In the genomic region with DNA sequence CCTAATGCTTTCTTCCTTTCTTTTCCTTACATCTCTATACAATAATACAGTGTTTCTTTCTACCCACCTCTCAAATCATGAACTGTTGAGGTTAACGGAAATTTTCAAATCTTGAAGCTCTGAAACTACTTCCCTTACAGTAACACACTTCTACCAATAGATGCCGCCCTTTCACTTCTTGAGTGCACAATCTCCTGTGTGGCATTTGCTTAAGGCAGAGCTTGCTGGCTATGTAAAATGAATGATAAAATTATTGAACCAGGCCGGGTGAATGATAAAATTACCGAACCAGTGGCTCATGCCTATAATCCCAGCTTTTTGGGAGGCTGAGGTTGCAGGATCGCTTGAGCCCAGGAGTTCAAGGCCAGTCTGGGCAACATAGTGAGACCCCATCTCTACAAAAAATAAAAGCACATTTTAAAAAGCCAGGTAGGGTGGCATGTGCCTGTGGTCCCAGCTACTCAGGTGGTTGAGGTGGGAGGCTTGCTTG, we compare ENCODE assay signal across 8 cellular contexts. TPM values are rescaled to one million over a fixed set of nuclear protein-coding genes. Genes with fewer than 3 reads are reported as not detected.
DNase-seq lines count a peak whose midpoint lies in the region; ATAC-seq and TF ChIP-seq lines count a peak whose summit lies in the region.

No MANE protein-coding gene starts in this region.

- peak; percentile 94 to 95 for TF ChIP-seq RAD21 in liver (IDR thresholded peaks at IDR 0.05)

- in situ Hi-C loops in transverse colon (cut with MboI; ENCODE audit: low pct_ligation_motif_present in 1 of 4, low pct_unique_long_range_greater_than_20kb in 1 of 4, low sequenced_read_pairs in 3 of 4) = loop anchor here in 2 of 4 donors (5.0 to 25.0 kb wide), 2 partner anchors 48 to 243 kb away; no protein-coding TSS in a partner anchor

- WGBS in liver = 25% methylated on average over 5 of the region's 5 CpGs
- WGBS in transverse colon (ENCODE audit: low coverage in 1 of 2), 2 donors = 16 to 33% methylated on average over 2 to 5 of the region's 5 CpGs

- H3K36me3 ChIP-seq in liver (ENCODE audit: control insufficient read depth in 4 of 4, insufficient read depth in 3 of 4, low read depth in 1 of 4, low read length in 3 of 4) = no peaks in the 10 kb centered on the region
- H3K36me3 ChIP-seq in transverse colon = no peaks in the 10 kb centered on the region

- no peak overlapping the region for H3K27ac ChIP-seq in coronary artery
- no peak overlapping the region for H3K27ac ChIP-seq in liver (ENCODE audit: low read depth in 1 of 2, low read length in 2 of 2)
- no peak overlapping the region for H3K27ac ChIP-seq in transverse colon

- H3K4me3 ChIP-seq in AG10803 (ENCODE audit: low read length) (no peak overlapping the region), coronary artery (no peak overlapping the region), liver (ENCODE audit: low read depth in 1 of 3, low read length in 3 of 3) (no peak overlapping the region), transverse colon (no peak overlapping the region)

- TF ChIP-seq EP300 in transverse colon (IDR thresholded peaks at IDR 0.05; ENCODE audit: low read depth) = no peak

- intact Hi-C loops in transverse colon (cut with DNase I; ENCODE audit: low total_unique reads) = no loop called here

- DNase-seq in AG10803 (ENCODE audit: low read depth) (peak; percentile 83), GM10248 (ENCODE audit: extremely low spot score) (peak; percentile 40), NCI-H1105 treated with DMSO at 0.1 percent for 48 hours (lab: John Stamatoyannopoulos, UW) (peak; percentile 71), SW 1271 (lab: John Stamatoyannopoulos, UW) (peak; percentile 79 to 80), coronary artery (ENCODE audit: low spot score) (no peak), transverse colon (peak; percentile 15)

- H3K9me3 ChIP-seq in liver (ENCODE audit: control insufficient read depth in 4 of 4, low read length in 3 of 4) (no peaks in the 10 kb centered on the region), transverse colon (no peaks in the 10 kb centered on the region)

- ATAC-seq in GM19397 (IDR thresholded peaks at IDR 0.05; ENCODE audit: unreplicated experiment) = no peak

- POLR2A ChIA-PET in GM10248 (lab: Yijun Ruan, JAX) = no interaction called here

- TF ChIP-seq POLR2A in transverse colon (IDR thresholded peaks at IDR 0.05) = no peak

- H3K9ac ChIP-seq in liver (ENCODE audit: low read depth in 1 of 2, low read length in 2 of 2) = no peak overlapping the region

- CTCF ChIA-PET in GM10248 (lab: Yijun Ruan, JAX) = interaction anchor here (0.8 to 6.2 kb wide), 37 partner anchors 9 to 325 kb away, joined by 3 to 80 read pairs (median 4); a partner anchor contains a TSS

- H3K4me1 ChIP-seq in liver (ENCODE audit: control insufficient read depth in 4 of 4, insufficient read depth in 4 of 4, low read length in 3 of 4) = peaks cover 0 to 6% (median under 1%) of the 10 kb centered on the region in 4 donors
- H3K4me1 ChIP-seq in transverse colon = peaks cover 3 to 27% (median 7%) of the 10 kb centered on the region in 4 donors

- H3K27me3 ChIP-seq in liver (ENCODE audit: control insufficient read depth in 4 of 4, insufficient read depth in 4 of 4, low read length in 3 of 4) = no peaks in the 10 kb centered on the region
- no peaks in the 10 kb centered on the region for H3K27me3 ChIP-seq in transverse colon

- TF ChIP-seq CTCF in AG10803 (conservative IDR thresholded peaks at IDR 0.05; ENCODE audit: low read length) = peak; percentile 98
- peak; percentile 61 for TF ChIP-seq CTCF in GM10248 (IDR thresholded peaks at IDR 0.05; ENCODE audit: control extremely low read depth, extremely low read depth, low read depth, missing control alignments)
- peak; percentile 67 for TF ChIP-seq CTCF in coronary artery (IDR thresholded peaks at IDR 0.05)
- peak; percentile 94 for TF ChIP-seq CTCF in liver (IDR thresholded peaks at IDR 0.05; ENCODE audit: low read depth, low read length, missing input control)
- peak; percentile 74 to 86 (median 78) for TF ChIP-seq CTCF in transverse colon (IDR thresholded peaks at IDR 0.05)

TF ChIP-seq in liver, 16 proteins besides CTCF, POLR2A, EP300 and RAD21:
- TF ChIP-seq RXRA (IDR thresholded peaks at IDR 0.05) = no peak
- TF ChIP-seq FOXA1 (IDR thresholded peaks at IDR 0.05) = no peak
- TF ChIP-seq, protein P1, sequence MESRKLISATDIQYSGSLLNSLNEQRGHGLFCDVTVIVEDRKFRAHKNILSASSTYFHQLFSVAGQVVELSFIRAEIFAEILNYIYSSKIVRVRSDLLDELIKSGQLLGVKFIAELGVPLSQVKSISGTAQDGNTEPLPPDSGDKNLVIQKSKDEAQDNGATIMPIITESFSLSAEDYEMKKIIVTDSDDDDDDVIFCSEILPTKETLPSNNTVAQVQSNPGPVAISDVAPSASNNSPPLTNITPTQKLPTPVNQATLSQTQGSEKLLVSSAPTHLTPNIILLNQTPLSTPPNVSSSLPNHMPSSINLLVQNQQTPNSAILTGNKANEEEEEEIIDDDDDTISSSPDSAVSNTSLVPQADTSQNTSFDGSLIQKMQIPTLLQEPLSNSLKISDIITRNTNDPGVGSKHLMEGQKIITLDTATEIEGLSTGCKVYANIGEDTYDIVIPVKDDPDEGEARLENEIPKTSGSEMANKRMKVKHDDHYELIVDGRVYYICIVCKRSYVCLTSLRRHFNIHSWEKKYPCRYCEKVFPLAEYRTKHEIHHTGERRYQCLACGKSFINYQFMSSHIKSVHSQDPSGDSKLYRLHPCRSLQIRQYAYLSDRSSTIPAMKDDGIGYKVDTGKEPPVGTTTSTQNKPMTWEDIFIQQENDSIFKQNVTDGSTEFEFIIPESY (IDR thresholded peaks at IDR 0.05) = no peak
- no peak for TF ChIP-seq SP1 (IDR thresholded peaks at IDR 0.05)
- TF ChIP-seq EGR1 (IDR thresholded peaks at IDR 0.05; ENCODE audit: low read depth in 2 of 2) = no peak
- TF ChIP-seq NR2F2 (IDR thresholded peaks at IDR 0.05) = no peak
- TF ChIP-seq, protein P2, sequence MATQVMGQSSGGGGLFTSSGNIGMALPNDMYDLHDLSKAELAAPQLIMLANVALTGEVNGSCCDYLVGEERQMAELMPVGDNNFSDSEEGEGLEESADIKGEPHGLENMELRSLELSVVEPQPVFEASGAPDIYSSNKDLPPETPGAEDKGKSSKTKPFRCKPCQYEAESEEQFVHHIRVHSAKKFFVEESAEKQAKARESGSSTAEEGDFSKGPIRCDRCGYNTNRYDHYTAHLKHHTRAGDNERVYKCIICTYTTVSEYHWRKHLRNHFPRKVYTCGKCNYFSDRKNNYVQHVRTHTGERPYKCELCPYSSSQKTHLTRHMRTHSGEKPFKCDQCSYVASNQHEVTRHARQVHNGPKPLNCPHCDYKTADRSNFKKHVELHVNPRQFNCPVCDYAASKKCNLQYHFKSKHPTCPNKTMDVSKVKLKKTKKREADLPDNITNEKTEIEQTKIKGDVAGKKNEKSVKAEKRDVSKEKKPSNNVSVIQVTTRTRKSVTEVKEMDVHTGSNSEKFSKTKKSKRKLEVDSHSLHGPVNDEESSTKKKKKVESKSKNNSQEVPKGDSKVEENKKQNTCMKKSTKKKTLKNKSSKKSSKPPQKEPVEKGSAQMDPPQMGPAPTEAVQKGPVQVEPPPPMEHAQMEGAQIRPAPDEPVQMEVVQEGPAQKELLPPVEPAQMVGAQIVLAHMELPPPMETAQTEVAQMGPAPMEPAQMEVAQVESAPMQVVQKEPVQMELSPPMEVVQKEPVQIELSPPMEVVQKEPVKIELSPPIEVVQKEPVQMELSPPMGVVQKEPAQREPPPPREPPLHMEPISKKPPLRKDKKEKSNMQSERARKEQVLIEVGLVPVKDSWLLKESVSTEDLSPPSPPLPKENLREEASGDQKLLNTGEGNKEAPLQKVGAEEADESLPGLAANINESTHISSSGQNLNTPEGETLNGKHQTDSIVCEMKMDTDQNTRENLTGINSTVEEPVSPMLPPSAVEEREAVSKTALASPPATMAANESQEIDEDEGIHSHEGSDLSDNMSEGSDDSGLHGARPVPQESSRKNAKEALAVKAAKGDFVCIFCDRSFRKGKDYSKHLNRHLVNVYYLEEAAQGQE (IDR thresholded peaks at IDR 0.05) = no peak
- peak in 1 of 2 donors; percentile 24 for TF ChIP-seq HNF4A (conservative IDR thresholded peaks at IDR 0.05)
- TF ChIP-seq, protein P3, sequence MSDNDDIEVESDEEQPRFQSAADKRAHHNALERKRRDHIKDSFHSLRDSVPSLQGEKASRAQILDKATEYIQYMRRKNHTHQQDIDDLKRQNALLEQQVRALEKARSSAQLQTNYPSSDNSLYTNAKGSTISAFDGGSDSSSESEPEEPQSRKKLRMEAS (IDR thresholded peaks at IDR 0.05) = no peak
- peak; percentile 7 for TF ChIP-seq HNF4G (IDR thresholded peaks at IDR 0.05)
- TF ChIP-seq, protein P4, sequence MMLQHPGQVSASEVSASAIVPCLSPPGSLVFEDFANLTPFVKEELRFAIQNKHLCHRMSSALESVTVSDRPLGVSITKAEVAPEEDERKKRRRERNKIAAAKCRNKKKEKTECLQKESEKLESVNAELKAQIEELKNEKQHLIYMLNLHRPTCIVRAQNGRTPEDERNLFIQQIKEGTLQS (IDR thresholded peaks at IDR 0.05) = no peak

RNA-seq across cellular contexts. Expression of a gene that starts 56.8 kb away (rescaled TPM):
- total RNA-seq in liver = under 1 TPM in 1 of 2 donors, not detected in 1; 0.09 TPM
- under 1 TPM in 1 of 2 donors, not detected in 1; 0.02 TPM for polyA plus RNA-seq in liver
- under 1 TPM in 2 of 4 donors, not detected in 2; 0.55 to 0.64 TPM for total RNA-seq in transverse colon
